Comparison of ENCODE assay signal across 8 cellular contexts in genomic region chrX:49172280-49172780, GRCh38. TPM values are rescaled to one million over a fixed set of nuclear protein-coding genes. Genes with fewer than 3 reads are reported as not detected.
A peak's percentile ranks its signal among the peaks of the same experiment; 100 is the strongest.
DNase-seq lines count a peak whose midpoint lies in the region; ATAC-seq lines count a peak whose summit lies in the region.

No MANE protein-coding gene starts in this region.

- H3K27me3 Mint-ChIP-seq in stimulated activated naive CD8-positive, alpha-beta T cell treated with anti-CD3 and anti-CD28 coated beads, Interleukin-15, amount 100 ng/mL, for 72 hours: no peaks in the 10 kb centered on the region

- H3K9me3 Mint-ChIP-seq in stimulated activated naive CD8-positive, alpha-beta T cell treated with anti-CD3 and anti-CD28 coated beads, Interleukin-15, amount 100 ng/mL, for 72 hours: no peaks in the 10 kb centered on the region

- peak; percentile 60 for ATAC-seq in HG02943 (IDR thresholded peaks at IDR 0.05; ENCODE audit: low read depth, unreplicated experiment)
- ATAC-seq in stimulated activated naive CD8-positive, alpha-beta T cell treated with anti-CD3 and anti-CD28 coated beads, Interleukin-15, amount 100 ng/mL, for 72 hours: peak; percentile 86

- peaks cover 52% of the 10 kb centered on the region for H3K4me1 Mint-ChIP-seq in stimulated activated naive CD8-positive, alpha-beta T cell treated with anti-CD3 and anti-CD28 coated beads, Interleukin-15, amount 100 ng/mL, for 72 hours

- H3K4me3 Mint-ChIP-seq in stimulated activated naive CD8-positive, alpha-beta T cell treated with anti-CD3 and anti-CD28 coated beads, Interleukin-15, amount 100 ng/mL, for 72 hours: peak overlapping the region; percentile 87 to 92

- peak overlapping the region; percentile 93 to 95 for H3K27ac Mint-ChIP-seq in stimulated activated naive CD8-positive, alpha-beta T cell treated with anti-CD3 and anti-CD28 coated beads, Interleukin-15, amount 100 ng/mL, for 72 hours

- DNase-seq in NCI-H1436 (lab: John Stamatoyannopoulos, UW): peak; percentile 43
- DNase-seq in NCI-H1436 treated with DMSO at 0.1 percent for 48 hours (lab: John Stamatoyannopoulos, UW): no peak
- DNase-seq in NCI-H2227 (lab: John Stamatoyannopoulos, UW; ENCODE audit: unreplicated experiment): peak; percentile 83
- peak; percentile 46 to 52 for DNase-seq in activated CD4-positive, alpha-beta T cell treated with anti-CD3 and anti-CD28 coated beads, Interleukin-2, amount 50 U/mL, for 4 hours
- peak; percentile 31 for DNase-seq in effector CD8-positive, alpha-beta T cell (lab: John Stamatoyannopoulos, UW)
- peak; percentile 58 for DNase-seq in mucosa of gallbladder (ENCODE audit: low spot score)
- peak; percentile 66 to 83 for DNase-seq in stimulated activated naive CD8-positive, alpha-beta T cell treated with anti-CD3 and anti-CD28 coated beads, Interleukin-15, amount 100 ng/mL, for 72 hours

RNA-seq across cellular contexts. Expression of gene PLP2, which starts 0.6 kb away (rescaled TPM):
- total RNA-seq in mucosa of gallbladder: 44.0 TPM

RNA-seq across cellular contexts. Expression of gene MAGIX, which starts 9.8 kb away (rescaled TPM):
- 18.3 TPM for total RNA-seq in mucosa of gallbladder

RNA-seq across cellular contexts. Expression of gene PRICKLE3, which starts 13.8 kb away (rescaled TPM):
- 16.3 TPM for total RNA-seq in mucosa of gallbladder

RNA-seq across cellular contexts. Expression of gene SYP, which starts 27.7 kb away (rescaled TPM):
- 1.9 TPM for total RNA-seq in mucosa of gallbladder

RNA-seq across cellular contexts. Expression of gene GPKOW, which starts 48.8 kb away (rescaled TPM):
- 22.7 TPM for total RNA-seq in mucosa of gallbladder
